19 cellular contexts compared by ENCODE assay signal in the genomic region with DNA sequence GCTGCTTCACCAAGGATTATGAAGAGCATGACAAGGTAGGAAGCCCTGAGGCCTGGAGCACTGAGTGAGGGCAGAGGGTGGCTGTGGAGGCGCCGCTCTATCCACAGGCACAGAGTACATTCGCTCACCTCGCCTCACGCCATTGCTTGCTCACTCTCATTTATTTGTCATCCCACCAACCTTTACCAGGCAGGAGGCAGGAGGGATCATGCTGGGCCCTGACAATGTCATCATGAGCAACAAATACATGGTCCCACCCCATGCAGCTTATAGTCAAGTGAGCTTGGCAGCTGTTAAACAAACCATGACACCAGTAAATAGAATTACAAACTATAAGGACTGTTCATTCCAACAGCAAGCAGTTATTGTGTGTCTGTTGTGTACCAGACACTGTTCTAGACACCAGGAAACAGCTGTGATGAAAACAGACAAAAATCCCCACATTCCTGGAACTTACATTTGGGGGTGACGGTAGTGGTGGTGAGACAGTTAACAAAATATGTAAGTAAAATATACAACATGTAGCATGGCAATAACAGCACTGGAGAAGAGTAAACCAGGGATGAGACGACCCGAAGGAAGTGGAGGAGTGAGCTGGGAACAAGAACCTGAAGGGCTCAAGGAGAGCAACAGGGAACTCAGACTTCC. TPM values are rescaled to one million over a fixed set of nuclear protein-coding genes. Genes with fewer than 3 reads are reported as not detected.
DNase-seq lines count a peak whose midpoint lies in the region; ATAC-seq lines count a peak whose summit lies in the region.
"Had no signal": no experiment of that assay in that cellular context is flagged by ENCODE, and none has a peak within 500 bp of the region (broad histone marks: within the 10 kb centered on the region; RNA-seq: fewer than 3 reads in every experiment).

No MANE protein-coding gene starts in this region.

- H3K27ac Mint-ChIP-seq in T-helper 17 cell, result peak overlapping the region; percentile 96
- H3K27ac Mint-ChIP-seq: effector memory CD8-positive, alpha-beta T cell had no signal

- H3K9me3 ChIP-seq in T-helper 17 cell (ENCODE audit: control insufficient read depth, low read length, poor library complexity, severe bottlenecking), result no peaks in the 10 kb centered on the region

- H3K4me1 Mint-ChIP-seq in T-helper 17 cell, result peaks cover 50% of the 10 kb centered on the region

- no peaks in the 10 kb centered on the region for H3K27me3 Mint-ChIP-seq in T-helper 17 cell
- H3K27me3 Mint-ChIP-seq: effector memory CD8-positive, alpha-beta T cell had no signal

- no peak overlapping the region for H3K4me3 Mint-ChIP-seq in T-helper 17 cell
- H3K4me3 Mint-ChIP-seq: effector memory CD8-positive, alpha-beta T cell; naive B cell had no signal

- peaks cover 30% of the 10 kb centered on the region for H3K36me3 Mint-ChIP-seq in T-helper 17 cell (ENCODE audit: low read depth)

- DNase-seq in NCI-H748 (lab: John Stamatoyannopoulos, UW; ENCODE audit: unreplicated experiment) (peak; percentile 8), NCI-H748 treated with DMSO at 0.1 percent for 48 hours (lab: John Stamatoyannopoulos, UW) (no peak), AG08396 (ENCODE audit: low spot score) (peak; percentile 29), T-helper 17 cell (no peak), iris pigment epithelial cell (ENCODE audit: low read depth) (peak; percentile 71)
- DNase-seq in stimulated activated CD4-positive, alpha-beta T cell treated with anti-CD3 and anti-CD28 coated beads, Interleukin-2, amount 100 ng/mL, for 24 hours, result no peak
- DNase-seq: 8988T; activated CD4-positive, alpha-beta T cell treated with anti-CD3 and anti-CD28 coated beads for 48 hours; anterior cingulate cortex; C1 segment of cervical spinal cord; effector memory CD8-positive, alpha-beta T cell; islet precursor cell; naive B cell; NCI-H1092 treated with DMSO at 0.1 percent for 48 hours; NCI-H526 treated with DMSO at 0.1 percent for 48 hours; PC-3; stimulated activated CD4-positive, alpha-beta T cell treated with anti-CD3 and anti-CD28 coated beads, Interleukin-4, amount 100 ng/mL, for 24 hours had no signal

- ATAC-seq in T-helper 17 cell (no peak), HG03108 (IDR thresholded peaks at IDR 0.05; ENCODE audit: unreplicated experiment) (no peak), HG03571 (IDR thresholded peaks at IDR 0.05; ENCODE audit: unreplicated experiment) (no peak)
- ATAC-seq: effector memory CD8-positive, alpha-beta T cell; PC-3 had no signal

RNA-seq across cellular contexts. Expression of a gene that starts 6.9 kb away (rescaled TPM):
- total RNA-seq in T-helper 17 cell, result 10 to 100 TPM; 15.4 to 20.3 TPM

Comparison
In these comparisons a context has a peak if more than half of its experiments do, and no peak if none do; other contexts are left out.
1. DNase-seq: peak in NCI-H748 (single experiment), AG08396 (single experiment) and iris pigment epithelial cell (single experiment); none in NCI-H748 treated with DMSO at 0.1 percent for 48 hours (single experiment), T-helper 17 cell (0 of 3) and stimulated activated CD4-positive, alpha-beta T cell treated with anti-CD3 and anti-CD28 coated beads, Interleukin-2, amount 100 ng/mL, for 24 hours (0 of 2).